ENCODE assay signal across 11 cellular contexts in genomic region chr10:50469778-50470193, GRCh38.
A peak's percentile ranks its signal among the peaks of the same experiment; 100 is the strongest.
DNase-seq lines count a peak whose midpoint lies in the region; ATAC-seq, FAIRE-seq and TF ChIP-seq lines count a peak whose summit lies in the region.
"Had no signal": no experiment of that assay in that cellular context is flagged by ENCODE, and none has a peak within 500 bp of the region (broad histone marks: within the 10 kb centered on the region; RNA-seq: fewer than 3 reads in every experiment).

No MANE protein-coding gene starts in this region.

- H3K4me3 ChIP-seq in HL-60 (replicated peaks; ENCODE audit: insufficient read depth, low read length) = no peak overlapping the region
- H3K4me3 ChIP-seq: coronary artery had no signal

- H3K36me3 Mint-ChIP-seq in Calu3 (ENCODE audit: insufficient read depth, unreplicated experiment) (no peaks in the 10 kb centered on the region), activated B cell treated with CpG ODN at 0.5 μM for 24 hours (ENCODE audit: low read depth) (peaks cover 13% of the 10 kb centered on the region), nephron (ENCODE audit: low read depth) (no peaks in the 10 kb centered on the region)

- DNase-seq in Calu3 (no peak), HL-60 (ENCODE audit: low read depth in 1 of 2, low spot score in 1 of 2) (peak; percentile 66 to 83), activated B cell treated with CpG ODN at 0.5 μM for 24 hours (no peak), urothelium cell line (ENCODE audit: low spot score) (no peak), NCI-H524 (lab: John Stamatoyannopoulos, UW) (no peak)
- no peak for DNase-seq in effector CD4-positive, alpha-beta T cell
- DNase-seq: DMS79, hippocampal formation had no signal

- no peak for FAIRE-seq in urothelium cell line (lab: Jason Lieb, UNC)

- H3K27me3 Mint-ChIP-seq in Calu3 (ENCODE audit: unreplicated experiment) (no peaks in the 10 kb centered on the region), activated B cell treated with CpG ODN at 0.5 μM for 24 hours (no peaks in the 10 kb centered on the region), nephron (ENCODE audit: low read depth) (peaks cover 4% of the 10 kb centered on the region)

- CTCF ChIA-PET in Calu3 (lab: Charles Lee) (interaction anchor here (1.2 to 1.3 kb wide), 2 partner anchors 8 to 155 kb away, joined by 3 to 4 read pairs; no protein-coding TSS in a partner anchor), activated B cell treated with CpG ODN at 0.5 μM for 24 hours (lab: Charles Lee) (no interaction called here)

- H3K4me3 Mint-ChIP-seq in Calu3 (ENCODE audit: low read depth, unreplicated experiment) (peak overlapping the region; percentile 41), activated B cell treated with CpG ODN at 0.5 μM for 24 hours (peak overlapping the region; percentile 6), nephron (no peak overlapping the region)

- POLR2A ChIA-PET in activated B cell treated with CpG ODN at 0.5 μM for 24 hours (lab: Charles Lee) = no interaction called here

- no peaks in the 10 kb centered on the region for H3K9me3 Mint-ChIP-seq in Calu3 (ENCODE audit: low read depth, unreplicated experiment)
- H3K9me3 Mint-ChIP-seq in activated B cell treated with CpG ODN at 0.5 μM for 24 hours = no peaks in the 10 kb centered on the region
- no peaks in the 10 kb centered on the region for H3K9me3 Mint-ChIP-seq in nephron

- BruUV-seq in Calu3 (replicated peaks; lab: Mats Ljungman, UMichigan) = no TSS peak

- no peaks in the 10 kb centered on the region for H3K27me3 ChIP-seq in HL-60 (ENCODE audit: insufficient read depth, poor library complexity, severe bottlenecking)

- TF ChIP-seq CTCF in Calu3 (IDR thresholded peaks at IDR 0.05; ENCODE audit: unreplicated experiment) (no peak), HL-60 (IDR thresholded peaks at IDR 0.05; ENCODE audit: insufficient read depth, low read length) (no peak), activated B cell treated with CpG ODN at 0.5 μM for 24 hours (IDR thresholded peaks at IDR 0.05) (no peak), nephron (IDR thresholded peaks at IDR 0.05; ENCODE audit: unreplicated experiment in 3 of 3) (no peak)

- ATAC-seq in activated B cell treated with CpG ODN at 0.5 μM for 24 hours (ENCODE audit: low read depth) (no peak), HG03520 (IDR thresholded peaks at IDR 0.05; ENCODE audit: unreplicated experiment) (no peak)

- intact Hi-C loops in Calu3 (cut with micrococcal nuclease; ENCODE audit: unreplicated experiment) = loop anchor here (2.0 to 5.0 kb wide), 3 partner anchors 27 to 43 kb away; no protein-coding TSS in a partner anchor
- intact Hi-C loops in activated B cell treated with CpG ODN at 0.5 μM for 24 hours (cut with micrococcal nuclease) = loop anchor here (5.0 kb wide), 1 partner anchor 38 kb away; no protein-coding TSS in a partner anchor

- H3K27ac ChIP-seq in HL-60 (replicated peaks) = peak overlapping the region; percentile 42
- H3K27ac ChIP-seq: coronary artery had no signal

- H3K27ac Mint-ChIP-seq in Calu3 (ENCODE audit: unreplicated experiment) (peak overlapping the region; percentile 92), activated B cell treated with CpG ODN at 0.5 μM for 24 hours (no peak overlapping the region), nephron (peak overlapping the region; percentile 87 to 98 (median 92))

- H3K4me1 Mint-ChIP-seq in Calu3 (ENCODE audit: low read depth, unreplicated experiment) (peaks cover 37% of the 10 kb centered on the region), activated B cell treated with CpG ODN at 0.5 μM for 24 hours (peaks cover 42% of the 10 kb centered on the region), nephron (peaks cover 7% of the 10 kb centered on the region)

Comparison
In these comparisons a context has a peak if more than half of its experiments do, and no peak if none do; other contexts are left out.
1. DNase-seq: peak in HL-60 (2 of 2); none in Calu3 (single experiment), activated B cell treated with CpG ODN at 0.5 μM for 24 hours (single experiment), effector CD4-positive, alpha-beta T cell (single experiment), urothelium cell line (single experiment) and NCI-H524 (0 of 2).
2. H3K4me3 Mint-ChIP-seq: peak in Calu3 (single experiment) and activated B cell treated with CpG ODN at 0.5 μM for 24 hours (single experiment); none in nephron (0 of 3).